Comparison of ENCODE assay signal across 8 cellular contexts in genomic region chr2:113156278-113157107, GRCh38. TPM values are rescaled to one million over a fixed set of nuclear protein-coding genes. Genes with fewer than 3 reads are reported as not detected.
DNase-seq lines count a peak whose midpoint lies in the region; ATAC-seq, FAIRE-seq and TF ChIP-seq lines count a peak whose summit lies in the region.

No MANE protein-coding gene starts in this region.

- BruUV-seq in IMR-90 (replicated peaks; lab: Mats Ljungman, UMichigan) (no TSS peak), K562 (replicated peaks; lab: Mats Ljungman, UMichigan) (no TSS peak)

- H3K27ac ChIP-seq in IMR-90 (ENCODE audit: insufficient read depth, low read length) (no peak overlapping the region), K562 (ENCODE audit: extremely low read depth, low read depth, low read length) (no peak overlapping the region)

- no peak for TF ChIP-seq EP300 in K562 (IDR thresholded peaks at IDR 0.05; ENCODE audit: low read length)

- ATAC-seq in IMR-90 (ENCODE audit: low read depth) (no peak), K562 (peak; percentile 55; the same call in 2 of the 3 replicates), GM21529 (IDR thresholded peaks at IDR 0.05; ENCODE audit: unreplicated experiment) (no peak), GM21390 (IDR thresholded peaks at IDR 0.05; ENCODE audit: unreplicated experiment) (no peak)

- H2AFZ ChIP-seq in IMR-90 (replicated peaks; ENCODE audit: low read length, poor library complexity): peak overlapping the region; percentile 19
- peak overlapping the region; percentile 87 for H2AFZ ChIP-seq in K562 (ENCODE audit: low read depth, low read length)

- no peak overlapping the region for H3K14ac ChIP-seq in IMR-90 (replicated peaks; ENCODE audit: low read depth, low read length)

- no peak overlapping the region for H3K56ac ChIP-seq in IMR-90 (ENCODE audit: extremely low read depth, insufficient read depth, low read length)

- H3K4me2 ChIP-seq in IMR-90 (ENCODE audit: low read depth, low read length) (no peak overlapping the region), K562 (ENCODE audit: insufficient read depth, low read length) (peak overlapping the region; percentile 57)

- CTCF ChIA-PET in IMR-90 (lab: Yijun Ruan, JAX): interaction anchor here (1.7 kb wide), 1 partner anchor 14 kb away, joined by 4 read pairs; no protein-coding TSS in a partner anchor
- CTCF ChIA-PET in K562 (lab: Yijun Ruan, JAX; ENCODE audit: low intra/inter-chr PET ratio): no interaction called here

- H3K27me3 ChIP-seq in IMR-90 (ENCODE audit: control insufficient read depth, insufficient read depth, low read length): peaks cover 23% of the 10 kb centered on the region
- H3K27me3 ChIP-seq in K562 (ENCODE audit: control insufficient read depth in 2 of 2, insufficient read depth in 2 of 2, low read length in 2 of 2): peaks cover 0 to 8% of the 10 kb centered on the region in 2 experiments; a peak in 4 of 5 replicates
- H3K27me3 ChIP-seq in mucosa of stomach (ENCODE audit: control insufficient read depth, insufficient read depth, low read length): no peaks in the 10 kb centered on the region

- dilution Hi-C loops in IMR-90 (cut with HindIII; ENCODE audit: low sequenced_read_pairs, unreplicated experiment): no loop called here

- no peaks in the 10 kb centered on the region for H3K79me2 ChIP-seq in K562 (ENCODE audit: control insufficient read depth, insufficient read depth, low read length)

- H2BK15ac ChIP-seq in IMR-90 (ENCODE audit: low read depth, low read length): no peak overlapping the region

- H4K5ac ChIP-seq in IMR-90 (ENCODE audit: low read depth, low read length): no peak overlapping the region

- H3K4me3 ChIP-seq in IMR-90 (ENCODE audit: insufficient read depth, low read depth, low read length) (no peak overlapping the region), K562 (peak overlapping the region; percentile 20; the same call in 1 of the 2 replicates), mucosa of stomach (ENCODE audit: low read length) (no peak overlapping the region)

- H3K9me3 ChIP-seq in IMR-90 (ENCODE audit: control insufficient read depth, insufficient read depth, low read length) (no peaks in the 10 kb centered on the region), K562 (replicated peaks; ENCODE audit: control insufficient read depth, insufficient read depth, low read depth, low read length) (no peaks in the 10 kb centered on the region), mucosa of stomach (ENCODE audit: control insufficient read depth, low read length) (no peaks in the 10 kb centered on the region)

- H3K4ac ChIP-seq in IMR-90 (ENCODE audit: low read depth, low read length): no peak overlapping the region

- H3K79me1 ChIP-seq in IMR-90 (ENCODE audit: low read depth in 1 of 2, low read length in 2 of 2): no peaks in the 10 kb centered on the region

- intact Hi-C loops in IMR-90 (cut with micrococcal nuclease): no loop called here
- intact Hi-C loops in K562 (cut with micrococcal nuclease): no loop called here

- H4K8ac ChIP-seq in IMR-90 (ENCODE audit: low read depth in 2 of 2, low read length in 2 of 2): no peak overlapping the region

- POLR2A ChIA-PET in IMR-90 (lab: Charles Lee; ENCODE audit: unreplicated experiment) (no interaction called here), K562 (lab: Yijun Ruan, JAX) (interaction anchor here (0.6 kb wide), 2 partner anchors 215 to 1989 kb away, joined by 3 read pairs; no protein-coding TSS in a partner anchor)

- H3K9me1 ChIP-seq in IMR-90 (ENCODE audit: insufficient read depth, low read length): no peaks in the 10 kb centered on the region
- no peaks in the 10 kb centered on the region for H3K9me1 ChIP-seq in K562 (ENCODE audit: control insufficient read depth, insufficient read depth, low read length)

- no peak overlapping the region for H2AK9ac ChIP-seq in IMR-90 (replicated peaks; ENCODE audit: low read depth, low read length, poor library complexity)

- H3K36me3 ChIP-seq in IMR-90 (ENCODE audit: control insufficient read depth, insufficient read depth, low read length): no peaks in the 10 kb centered on the region
- no peaks in the 10 kb centered on the region for H3K36me3 ChIP-seq in K562 (ENCODE audit: control insufficient read depth, insufficient read depth, low read length)
- H3K36me3 ChIP-seq in mucosa of stomach (ENCODE audit: control insufficient read depth, insufficient read depth, low read length): no peaks in the 10 kb centered on the region

- H4K91ac ChIP-seq in IMR-90 (ENCODE audit: insufficient read depth, low read depth, low read length): no peak overlapping the region

- TF ChIP-seq POLR2A in IMR-90 (IDR thresholded peaks at IDR 0.05; ENCODE audit: low read depth, low read length): no peak
- no peak for TF ChIP-seq POLR2A in K562 (conservative IDR thresholded peaks at IDR 0.05)

- H3K9ac ChIP-seq in IMR-90 (ENCODE audit: low read depth, low read length) (no peak overlapping the region), K562 (ENCODE audit: insufficient read depth in 1 of 2, low read depth in 2 of 2, low read length in 2 of 2) (peak overlapping the region in 1 of 2 experiments; percentile 75; a peak in 1 of 4 replicates), mucosa of stomach (ENCODE audit: low read length) (peak overlapping the region; percentile 42)

- 40% methylated on average over 1 of the region's 9 CpGs; no CpG with 5 or more reads in 1 of the 2 experiments for WGBS in IMR-90 (ENCODE audit: extremely low coverage in 2 of 2, insufficient read length in 1 of 2), 2 experiments
- 59% methylated on average over 9 of the region's 9 CpGs for WGBS in K562 (ENCODE audit: insufficient coverage, low coverage, missing lambda C conversion rate)

- FAIRE-seq in K562 (lab: Jason Lieb, UNC): peak; percentile 56

- H2BK120ac ChIP-seq in IMR-90 (ENCODE audit: low read depth, low read length): no peak overlapping the region

- in situ Hi-C loops in IMR-90 (cut with MboI; ENCODE audit: low sequenced_read_pairs) (no loop called here), K562 (cut with MboI) (no loop called here)

- H3K23ac ChIP-seq in IMR-90 (ENCODE audit: low read depth, low read length): no peak overlapping the region

- TF ChIP-seq RAD21 in IMR-90 (IDR thresholded peaks at IDR 0.05; ENCODE audit: low read length) (no peak), K562 (CRISPR knock-in tag; conservative IDR thresholded peaks at IDR 0.05 in 1 of 2, IDR thresholded peaks at IDR 0.05 in 1 of 2) (no peak)

- H3K4me1 ChIP-seq in IMR-90 (ENCODE audit: control insufficient read depth, insufficient read depth, low read length): no peaks in the 10 kb centered on the region; the same call in 1 of the 2 replicates
- peaks cover 0 to 10% of the 10 kb centered on the region in 2 experiments; a peak in 3 of 5 replicates for H3K4me1 ChIP-seq in K562 (replicated peaks in 1 of 2; ENCODE audit: control insufficient read depth in 2 of 2, insufficient read depth in 2 of 2, low read length in 2 of 2)
- H3K4me1 ChIP-seq in mucosa of stomach (ENCODE audit: control insufficient read depth, insufficient read depth, low read length): peaks cover 32% of the 10 kb centered on the region

- no peak overlapping the region for H3K18ac ChIP-seq in IMR-90 (ENCODE audit: low read depth, low read length)

- no peak overlapping the region for H2AK5ac ChIP-seq in IMR-90 (ENCODE audit: low read depth, low read length)

- TF ChIP-seq CTCF in IMR-90 (conservative IDR thresholded peaks at IDR 0.05; ENCODE audit: low read depth, low read length) (no peak), K562 (IDR thresholded peaks at IDR 0.05 in 2 of 3, conservative IDR thresholded peaks at IDR 0.05 in 1 of 3; ENCODE audit: insufficient read depth in 2 of 3, low read depth in 1 of 3, low read length in 3 of 3) (no peak), GM20000 (IDR thresholded peaks at IDR 0.05; ENCODE audit: extremely low read depth, missing control alignments) (no peak)

- H4K20me1 ChIP-seq in IMR-90 (ENCODE audit: insufficient read depth, low read length) (no peaks in the 10 kb centered on the region), K562 (replicated peaks; ENCODE audit: control insufficient read depth, insufficient read depth, low read length) (no peaks in the 10 kb centered on the region)

- no peak overlapping the region for H2BK20ac ChIP-seq in IMR-90 (ENCODE audit: low read depth, low read length)

- peak; percentile 48 for DNase-seq in COR-L47 (lab: John Stamatoyannopoulos, UW)
- no peak for DNase-seq in IMR-90
- DNase-seq in K562 (ENCODE audit: extremely low read depth in 1 of 4, low spot score in 3 of 4): no peak
- no peak for DNase-seq in GM20000 (ENCODE audit: low spot score)
- DNase-seq in AG20443 (ENCODE audit: low spot score): no peak

- H2BK5ac ChIP-seq in IMR-90 (ENCODE audit: low read depth, low read length, poor library complexity, severe bottlenecking): no peak overlapping the region

RNA-seq across cellular contexts. Expression of gene PSD4, which starts 17.3 kb away (rescaled TPM):
- total RNA-seq in IMR-90 (2012; rRNA removed) (0.28 and 0.36 TPM in 2 replicates), K562 (2014; rRNA removed) (41.0 and 47.0 TPM in 2 replicates), K562 (2014; rRNA removed; fragmentation: Illumina TruSeq; extraction: Trizol) (13.0 and 14.8 TPM in 2 replicates), K562 (2015; rRNA removed; fragmentation: Illumina TruSeq; extraction: Trizol) (20.8 and 21.7 TPM in 2 replicates), K562 (2021) (48.3 and 54.0 TPM in 2 replicates)
- polyA plus RNA-seq in IMR-90 (2012; rRNA removed) (0.55 and 0.70 TPM in 2 replicates), K562 (2011; rRNA removed) (11.0 and 14.5 TPM in 2 replicates), K562 (2014; fragmentation: Illumina TruSeq; extraction: Trizol) (28.4 and 32.1 TPM in 2 replicates), K562 (2014; fragmentation: Nextera tagmentation; extraction: Ambion mirVana) (under 1 TPM; 0.46 to 0.52 TPM), K562 (2014; rRNA removed) (27.4 and 30.3 TPM in 2 replicates)
- polyA plus RNA-seq in IMR-90 (2012; cell fraction: cytosol; rRNA removed): 0.48 and 0.76 TPM in 2 replicates
- polyA plus RNA-seq in IMR-90 (2012; cell fraction: nucleus; rRNA removed; ENCODE audit: low replicate concordance): 0.66 and 0.72 TPM in 2 replicates
- total RNA-seq in K562 (2011; cell fraction: chromatin; rRNA removed; ENCODE audit: low replicate concordance): 52.4 and 98.0 TPM in 2 replicates
- 58.9 and 60.3 TPM in 2 replicates for total RNA-seq in K562 (2011; cell fraction: nucleolus; rRNA removed)
- 44.1 and 62.2 TPM in 2 replicates for total RNA-seq in K562 (2011; cell fraction: nucleoplasm; rRNA removed)
- polyA plus RNA-seq in K562 (2011; cell fraction: cytosol; rRNA removed): 8.8 and 13.1 TPM in 2 replicates
- 63.6 and 113 TPM in 2 replicates for polyA plus RNA-seq in K562 (2011; cell fraction: nucleus; rRNA removed)
- polyA plus RNA-seq in K562 (2012): 23.7 and 33.6 TPM in 2 replicates
- 12.7 and 15.8 TPM in 2 replicates for polyA minus RNA-seq in K562 (2011; rRNA and poly(A)+ RNA removed)
- polyA minus RNA-seq in K562 (2011; cell fraction: cytosol; rRNA and poly(A)+ RNA removed): 12.8 and 14.9 TPM in 2 replicates
- 35.9 and 36.1 TPM in 2 replicates for polyA minus RNA-seq in K562 (2011; cell fraction: nucleus; rRNA and poly(A)+ RNA removed)

RNA-seq across cellular contexts. Expression of gene IL1RN, which starts 29.1 kb away (rescaled TPM):
- not detected in 2 replicates for total RNA-seq in IMR-90 (2012; rRNA removed)
- not detected in 2 replicates for polyA plus RNA-seq in IMR-90 (2012; rRNA removed)
- polyA plus RNA-seq in IMR-90 (2012; cell fraction: cytosol; rRNA removed): not detected in 2 replicates
- not detected in 2 replicates for polyA plus RNA-seq in IMR-90 (2012; cell fraction: nucleus; rRNA removed; ENCODE audit: low replicate concordance)
- not detected in 2 replicates for total RNA-seq in K562 (2011; cell fraction: chromatin; rRNA removed; ENCODE audit: low replicate concordance)
- not detected in 2 replicates for total RNA-seq in K562 (2011; cell fraction: nucleolus; rRNA removed)
- total RNA-seq in K562 (2011; cell fraction: nucleoplasm; rRNA removed): not detected in 2 replicates
- not detected in 2 replicates for total RNA-seq in K562 (2014; rRNA removed)
- not detected in 2 replicates for total RNA-seq in K562 (2014; rRNA removed; fragmentation: Illumina TruSeq; extraction: Trizol)
- not detected in 2 replicates for total RNA-seq in K562 (2015; rRNA removed; fragmentation: Illumina TruSeq; extraction: Trizol)
- total RNA-seq in K562 (2021): not detected in 2 replicates
- 0.13 TPM in 1 of 2 replicates, not detected in the other for polyA plus RNA-seq in K562 (2011; rRNA removed)
- polyA plus RNA-seq in K562 (2011; cell fraction: cytosol; rRNA removed): 0.12 TPM in 1 of 2 replicates, not detected in the other
- not detected in 2 replicates for polyA plus RNA-seq in K562 (2011; cell fraction: nucleus; rRNA removed)
- 0.13 and 0.26 TPM in 2 replicates for polyA plus RNA-seq in K562 (2012)
- polyA plus RNA-seq in K562 (2014; fragmentation: Illumina TruSeq; extraction: Trizol): not detected in 2 replicates
- not detected for polyA plus RNA-seq in K562 (2014; fragmentation: Nextera tagmentation; extraction: Ambion mirVana)
- not detected in 2 replicates for polyA plus RNA-seq in K562 (2014; rRNA removed)
- not detected in 2 replicates for polyA minus RNA-seq in K562 (2011; rRNA and poly(A)+ RNA removed)
- polyA minus RNA-seq in K562 (2011; cell fraction: cytosol; rRNA and poly(A)+ RNA removed): not detected in 2 replicates
- polyA minus RNA-seq in K562 (2011; cell fraction: nucleus; rRNA and poly(A)+ RNA removed): not detected in 2 replicates

Comparison
In these comparisons a context has a peak if more than half of its experiments do, and no peak if none do; other contexts are left out.
1. RNA of gene PSD4, which starts 17.3 kb away (total RNA-seq): 13.0 to 98.0 TPM in K562; 0.28 to 0.36 TPM in IMR-90; every median in the first group is over 10 times any median in the second.